In the genomic region with DNA sequence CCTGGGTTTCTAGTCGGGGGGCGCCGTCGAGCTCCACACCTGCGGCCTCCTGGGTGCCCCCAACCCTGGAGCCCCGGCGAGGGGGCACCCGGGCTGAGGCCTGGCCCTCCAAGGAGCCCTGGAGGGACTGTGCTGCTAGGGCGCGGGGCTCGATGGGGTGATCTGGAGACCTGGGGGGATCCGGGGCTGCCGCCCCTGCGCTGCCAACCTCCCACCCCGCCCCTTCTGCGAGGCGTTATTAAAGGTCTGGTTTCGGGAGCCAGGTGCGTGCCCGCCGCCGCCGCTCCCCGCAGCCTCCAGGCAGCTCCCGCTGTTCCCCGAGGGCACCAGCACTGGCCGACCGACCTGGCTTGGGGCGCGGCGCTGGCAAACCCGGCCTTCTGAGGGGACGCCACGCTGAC, we compare ENCODE assay signal across 8 cellular contexts. TPM values are rescaled to one million over a fixed set of nuclear protein-coding genes. Genes with fewer than 3 reads are reported as not detected.
A peak's percentile ranks its signal among the peaks of the same experiment; 100 is the strongest.
DNase-seq lines count a peak whose midpoint lies in the region; ATAC-seq and TF ChIP-seq lines count a peak whose summit lies in the region.

No MANE protein-coding gene starts in this region.

- H3K27ac ChIP-seq in OCI-LY7 (ENCODE audit: low read depth, low read length, poor library complexity, severe bottlenecking), result no peak overlapping the region
- H3K27ac ChIP-seq in esophagus muscularis mucosa (replicated peaks in 1 of 4), result peak overlapping the region; percentile 81 to 87 (median 86)
- H3K27ac ChIP-seq in psoas muscle, result peak overlapping the region; percentile 71

- no peak for DNase-seq in GM12865 (ENCODE audit: low read depth)
- no peak for DNase-seq in OCI-LY7 (ENCODE audit: low spot score)
- DNase-seq in esophagus muscularis mucosa (ENCODE audit: extremely low spot score), result no peak
- DNase-seq in psoas muscle, result no peak
- no peak for DNase-seq in stimulated activated CD4-positive, alpha-beta T cell treated with anti-CD3 and anti-CD28 coated beads, Interleukin-4, amount 100 ng/mL, for 1 hour
- no peak for DNase-seq in central memory CD4-positive, alpha-beta T cell
- DNase-seq in T1000 (lab: John Stamatoyannopoulos, UW), result no peak

- H3K27me3 ChIP-seq in esophagus muscularis mucosa (no peaks in the 10 kb centered on the region), psoas muscle (ENCODE audit: insufficient read depth in 3 of 3, low read length in 2 of 3) (no peaks in the 10 kb centered on the region)

- H3K36me3 ChIP-seq in OCI-LY7 (ENCODE audit: insufficient read depth, low read length), result peaks cover 11% of the 10 kb centered on the region; the same call in 1 of the 2 replicates
- peaks cover 16 to 30% (median 27%) of the 10 kb centered on the region in 4 donors for H3K36me3 ChIP-seq in esophagus muscularis mucosa
- H3K36me3 ChIP-seq in psoas muscle (ENCODE audit: insufficient read depth in 1 of 2, low read depth in 1 of 2), result peaks cover 2 to 28% of the 10 kb centered on the region in 2 donors

- TF ChIP-seq POLR2A in esophagus muscularis mucosa (IDR thresholded peaks at IDR 0.05; ENCODE audit: low read depth), result no peak

- no peaks in the 10 kb centered on the region for H3K9me3 ChIP-seq in OCI-LY7 (ENCODE audit: low read length)
- no peaks in the 10 kb centered on the region for H3K9me3 ChIP-seq in esophagus muscularis mucosa
- H3K9me3 ChIP-seq in psoas muscle, result no peaks in the 10 kb centered on the region

- no peak for TF ChIP-seq CTCF in GM12865 (IDR thresholded peaks at IDR 0.05; ENCODE audit: insufficient read depth, low read depth, low read length, missing control alignments)
- no peak for TF ChIP-seq CTCF in OCI-LY7 (conservative IDR thresholded peaks at IDR 0.05; ENCODE audit: low read length)
- no peak for TF ChIP-seq CTCF in esophagus muscularis mucosa (IDR thresholded peaks at IDR 0.05)
- no peak for TF ChIP-seq CTCF in psoas muscle (IDR thresholded peaks at IDR 0.05)

- no peak overlapping the region for H2AFZ ChIP-seq in OCI-LY7 (ENCODE audit: low read length)

- H3K4me3 ChIP-seq in GM12865 (ENCODE audit: low read depth, low read length), result peak overlapping the region; percentile 83
- peak overlapping the region; percentile 93 for H3K4me3 ChIP-seq in OCI-LY7 (ENCODE audit: low read depth, low read length, poor library complexity, severe bottlenecking)
- peak overlapping the region; percentile 65 to 91 (median 74) for H3K4me3 ChIP-seq in esophagus muscularis mucosa
- H3K4me3 ChIP-seq in psoas muscle, result peak overlapping the region; percentile 75

- no peaks in the 10 kb centered on the region for H3K79me2 ChIP-seq in OCI-LY7 (ENCODE audit: insufficient read depth, low read depth, low read length)

- no peak for TF ChIP-seq EP300 in esophagus muscularis mucosa (IDR thresholded peaks at IDR 0.05)

- POLR2A ChIA-PET in OCI-LY7 (lab: Charles Lee), result interaction anchor here (0.6 to 0.7 kb wide), 2 partner anchors 200 to 262 kb away, joined by 4 to 5 read pairs; no protein-coding TSS in a partner anchor

- no CpG with 5 or more reads among the region's 34 CpGs for WGBS in esophagus muscularis mucosa
- WGBS in psoas muscle, 3 donors, result 8 to 13% (median 10%) methylated on average over 25 to 34 of the region's 34 CpGs

- CTCF ChIA-PET in OCI-LY7 (lab: Charles Lee; ENCODE audit: unreplicated experiment), result interaction anchor here (0.6 kb wide), 1 partner anchor 76 kb away, joined by 13 read pairs; no protein-coding TSS in a partner anchor

- H3K9me2 ChIP-seq in OCI-LY7 (ENCODE audit: insufficient read depth, low read length), result no peaks in the 10 kb centered on the region

- H3K4me1 ChIP-seq in OCI-LY7 (ENCODE audit: insufficient read depth, low read length, poor library complexity, severe bottlenecking) (no peaks in the 10 kb centered on the region), esophagus muscularis mucosa (peaks cover 33 to 62% (median 54%) of the 10 kb centered on the region in 4 donors), psoas muscle (peaks cover 23% of the 10 kb centered on the region)

- H3K4me2 ChIP-seq in OCI-LY7 (ENCODE audit: low read length), result peak overlapping the region; percentile 61

- ATAC-seq in psoas muscle, result peak in 1 of 4 donors; percentile 2
- ATAC-seq in HG03139 (IDR thresholded peaks at IDR 0.05; ENCODE audit: unreplicated experiment), result no peak

- H4K20me1 ChIP-seq in OCI-LY7 (ENCODE audit: insufficient read depth, low read length), result no peaks in the 10 kb centered on the region

- no TSS peak for BruUV-seq in OCI-LY7 (replicated peaks; lab: Mats Ljungman, UMichigan)

- intact Hi-C loops in OCI-LY7 (cut with micrococcal nuclease; ENCODE audit: unreplicated experiment), result loop anchor here (1.0 kb wide), 1 partner anchor 136 kb away; no protein-coding TSS in a partner anchor
- intact Hi-C loops in esophagus muscularis mucosa (cut with DNase I), result no loop called here
- intact Hi-C loops in psoas muscle (cut with DNase I), result loop anchor here (5.0 to 10.0 kb wide), 3 partner anchors 146 to 346 kb away; a partner anchor contains a TSS

RNA-seq across cellular contexts. Expression of a gene that starts 0.7 kb away (rescaled TPM):
- total RNA-seq in OCI-LY7 (2014; rRNA removed; shearing (Covaris generic)), result 14.4 and 20.5 TPM in 2 replicates
- total RNA-seq in OCI-LY7 (2022), result 17.0 and 20.4 TPM in 2 replicates
- total RNA-seq in esophagus muscularis mucosa, result 10 to 100 TPM; 15.8 to 21.6 (median 18.7) TPM
- 10 to 100 TPM in 2 of 4 donors, 1 to 10 TPM in 2; 5.6 to 13.9 (median 9.4) TPM for total RNA-seq in psoas muscle
- 10 to 100 TPM in 2 of 3 donors, 1 to 10 TPM in 1; 8.3 to 13.1 (median 10.8) TPM for polyA plus RNA-seq in psoas muscle
